8 cellular contexts compared by ENCODE assay signal in genomic region chr13:102555914-102556553, GRCh38. TPM values are rescaled to one million over a fixed set of nuclear protein-coding genes. Genes with fewer than 3 reads are reported as not detected.
A peak's percentile ranks its signal among the peaks of the same experiment; 100 is the strongest.
DNase-seq lines count a peak whose midpoint lies in the region; ATAC-seq, FAIRE-seq and TF ChIP-seq lines count a peak whose summit lies in the region.

No MANE protein-coding gene starts in this region.

- TF ChIP-seq CTCF in AG09309 (IDR thresholded peaks at IDR 0.05; ENCODE audit: control insufficient read depth, insufficient read depth, low read depth, low read length, missing control alignments), result peak; percentile 44
- TF ChIP-seq CTCF in astrocyte (IDR thresholded peaks at IDR 0.05; ENCODE audit: insufficient read depth, low read depth, low read length), result peak; percentile 42

- no peaks in the 10 kb centered on the region for H3K27me3 ChIP-seq in astrocyte (ENCODE audit: insufficient read depth, low read length)

- H3K4me3 Mint-ChIP-seq in astrocyte (ENCODE audit: unreplicated experiment), result no peak overlapping the region

- no peaks in the 10 kb centered on the region for H3K36me3 ChIP-seq in astrocyte (ENCODE audit: insufficient read depth, low read length)

- H3K79me2 ChIP-seq in astrocyte (ENCODE audit: insufficient read depth, low read length), result no peaks in the 10 kb centered on the region

- no peaks in the 10 kb centered on the region for H3K27me3 Mint-ChIP-seq in astrocyte (ENCODE audit: low read depth, unreplicated experiment)

- no peaks in the 10 kb centered on the region for H4K20me1 ChIP-seq in astrocyte (ENCODE audit: insufficient read depth, low read length)

- no peaks in the 10 kb centered on the region for H3K4me1 Mint-ChIP-seq in astrocyte (ENCODE audit: low read depth, unreplicated experiment)

- H3K27ac ChIP-seq in astrocyte (ENCODE audit: low read depth, low read length), result no peak overlapping the region

- no peak overlapping the region for H3K4me3 ChIP-seq in AG09309 (ENCODE audit: control insufficient read depth, low read depth, low read length)
- H3K4me3 ChIP-seq in astrocyte (ENCODE audit: insufficient read depth, low read depth, low read length), result no peak overlapping the region

- no peak overlapping the region for H3K9ac ChIP-seq in astrocyte (ENCODE audit: low read length)

- FAIRE-seq in astrocyte (lab: Jason Lieb, UNC), result no peak
- FAIRE-seq in islet of Langerhans (lab: Jason Lieb, UNC), result peak; percentile 99

- DNase-seq in AG09309 (ENCODE audit: low read depth) (no peak), GM04504 (ENCODE audit: low read depth) (peak; percentile 10), NCI-H2227 (lab: John Stamatoyannopoulos, UW; ENCODE audit: unreplicated experiment) (peak; percentile 24), astrocyte (ENCODE audit: low read depth) (peak; percentile 10)
- DNase-seq in NK-92 treated with Interleukin-12 subunit alpha and Interleukin-12 subunit beta, amount 100 ng/mL, for 24 hours (lab: John Stamatoyannopoulos, UW), result no peak

- H3K9me3 Mint-ChIP-seq in astrocyte (ENCODE audit: unreplicated experiment), result no peaks in the 10 kb centered on the region

- no peak overlapping the region for H3K27ac Mint-ChIP-seq in astrocyte (ENCODE audit: unreplicated experiment)

- no peaks in the 10 kb centered on the region for H3K36me3 Mint-ChIP-seq in astrocyte (ENCODE audit: low read depth, unreplicated experiment)

- no peaks in the 10 kb centered on the region for H3K9me3 ChIP-seq in astrocyte (ENCODE audit: insufficient read depth, low read depth, low read length)

- peak overlapping the region; percentile 25 for H3K4me2 ChIP-seq in astrocyte (ENCODE audit: low read length)

- no peaks in the 10 kb centered on the region for H3K4me1 ChIP-seq in astrocyte (ENCODE audit: insufficient read depth, low read length)

- no peak overlapping the region for H2AFZ ChIP-seq in astrocyte (ENCODE audit: low read depth, low read length)

- ATAC-seq in HG02943 (IDR thresholded peaks at IDR 0.05; ENCODE audit: low read depth, unreplicated experiment) (peak; percentile 69), HG03045 (IDR thresholded peaks at IDR 0.05; ENCODE audit: unreplicated experiment) (no peak)

RNA-seq across cellular contexts. Expression of gene TPP2, which starts 40.8 kb away (rescaled TPM):
- 36.5 and 37.6 TPM in 2 replicates for total RNA-seq in astrocyte

Comparison
In these comparisons a context has a peak if more than half of its experiments do, and no peak if none do; other contexts are left out.
1. DNase-seq: peak in GM04504 (single experiment), NCI-H2227 (single experiment) and astrocyte (single experiment); none in AG09309 (single experiment) and NK-92 treated with Interleukin-12 subunit alpha and Interleukin-12 subunit beta, amount 100 ng/mL, for 24 hours (single experiment).